13 cellular contexts compared by ENCODE assay signal in genomic region chr17:63828936-63829335, GRCh38. TPM values are rescaled to one million over a fixed set of nuclear protein-coding genes. Genes with fewer than 3 reads are reported as not detected.
DNase-seq lines count a peak whose midpoint lies in the region; ATAC-seq, FAIRE-seq and TF ChIP-seq lines count a peak whose summit lies in the region.
"Had no signal": no experiment of that assay in that cellular context is flagged by ENCODE, and none has a peak within 500 bp of the region (broad histone marks: within the 10 kb centered on the region; RNA-seq: fewer than 3 reads in every experiment).

No MANE protein-coding gene starts in this region.

- no peak overlapping the region for H3K27ac ChIP-seq in CD4-positive, alpha-beta T cell (ENCODE audit: low read depth, low read length)
- no peak overlapping the region for H3K27ac ChIP-seq in IMR-90 (ENCODE audit: insufficient read depth, low read length)
- no peak overlapping the region for H3K27ac ChIP-seq in astrocyte (ENCODE audit: low read depth, low read length)
- no peak overlapping the region for H3K27ac ChIP-seq in neural cell (ENCODE audit: low read length)
- peak overlapping the region in 1 of 4 donors; percentile 8 for H3K27ac ChIP-seq in pancreas

- intact Hi-C loops in CD4-positive, alpha-beta T cell (cut with DNase I, micrococcal nuclease): loop anchor here in 1 of 2 experiments (5.0 kb wide), 2 partner anchors 132 to 207 kb away; partner anchors contain the start of gene MAP3K3
- intact Hi-C loops in IMR-90 (cut with micrococcal nuclease) (no loop called here), pancreas (cut with DNase I) (no loop called here)

- in situ Hi-C loops in IMR-90 (cut with MboI; ENCODE audit: low sequenced_read_pairs): no loop called here

- no peak overlapping the region for H2BK15ac ChIP-seq in IMR-90 (ENCODE audit: low read depth, low read length)

- H3K27me3 Mint-ChIP-seq in CD4-positive, alpha-beta T cell: no peaks in the 10 kb centered on the region
- H3K27me3 Mint-ChIP-seq in astrocyte (ENCODE audit: low read depth, unreplicated experiment): no peaks in the 10 kb centered on the region

- no peak overlapping the region for H3K4ac ChIP-seq in IMR-90 (ENCODE audit: low read depth, low read length)

- no peak overlapping the region for H2AK9ac ChIP-seq in IMR-90 (replicated peaks; ENCODE audit: low read depth, low read length, poor library complexity)

- H3K4me3 Mint-ChIP-seq in CD4-positive, alpha-beta T cell: peak overlapping the region; percentile 71
- peak overlapping the region; percentile 62 for H3K4me3 Mint-ChIP-seq in astrocyte (ENCODE audit: unreplicated experiment)

- H3F3A ChIP-seq in neural cell (ENCODE audit: insufficient read depth, low read length, poor library complexity, severe bottlenecking): peaks cover 4% of the 10 kb centered on the region

- H3K36me3 ChIP-seq in IMR-90 (ENCODE audit: control insufficient read depth, insufficient read depth, low read length) (peaks cover 66% of the 10 kb centered on the region), astrocyte (ENCODE audit: insufficient read depth, low read length) (peaks cover 70% of the 10 kb centered on the region), neural cell (ENCODE audit: insufficient read depth, low read length) (no peaks in the 10 kb centered on the region), pancreas (peaks cover 0 to 59% (median 41%) of the 10 kb centered on the region in 3 donors)

- dilution Hi-C loops in IMR-90 (cut with HindIII; ENCODE audit: low sequenced_read_pairs, unreplicated experiment): no loop called here

- H3K79me2 ChIP-seq in astrocyte (ENCODE audit: insufficient read depth, low read length): peaks cover 67% of the 10 kb centered on the region
- peaks cover 26% of the 10 kb centered on the region for H3K79me2 ChIP-seq in neural cell (replicated peaks; ENCODE audit: insufficient read depth, low read length)

- H3K4me3 ChIP-seq in IMR-90 (ENCODE audit: insufficient read depth, low read depth, low read length): no peak overlapping the region
- H3K4me3 ChIP-seq in astrocyte (ENCODE audit: insufficient read depth, low read depth, low read length): peak overlapping the region; percentile 96
- peak overlapping the region; percentile 90 for H3K4me3 ChIP-seq in neural cell (ENCODE audit: low read length)
- H3K4me3 ChIP-seq in pancreas: no peak overlapping the region

- H3K4me1 Mint-ChIP-seq in CD4-positive, alpha-beta T cell (ENCODE audit: low read depth): peaks cover 77% of the 10 kb centered on the region
- H3K4me1 Mint-ChIP-seq in astrocyte (ENCODE audit: low read depth, unreplicated experiment): peaks cover 16% of the 10 kb centered on the region

- no peaks in the 10 kb centered on the region for H3K27me3 ChIP-seq in CD4-positive, alpha-beta T cell (ENCODE audit: control insufficient read depth, insufficient read depth, low read length)
- no peaks in the 10 kb centered on the region for H3K27me3 ChIP-seq in IMR-90 (ENCODE audit: control insufficient read depth, insufficient read depth, low read length)
- H3K27me3 ChIP-seq in astrocyte (ENCODE audit: insufficient read depth, low read length): no peaks in the 10 kb centered on the region
- H3K27me3 ChIP-seq in neural cell (ENCODE audit: insufficient read depth, low read depth, low read length): no peaks in the 10 kb centered on the region
- H3K27me3 ChIP-seq in pancreas: no peaks in the 10 kb centered on the region
- H3K27me3 ChIP-seq: heart right ventricle, neutrophil had no signal

- peaks cover 100% of the 10 kb centered on the region for H3K36me3 Mint-ChIP-seq in CD4-positive, alpha-beta T cell (ENCODE audit: low read depth)
- peaks cover 40% of the 10 kb centered on the region for H3K36me3 Mint-ChIP-seq in astrocyte (ENCODE audit: low read depth, unreplicated experiment)

- no peak overlapping the region for H4K5ac ChIP-seq in IMR-90 (ENCODE audit: low read depth, low read length)

- ATAC-seq in CD4-positive, alpha-beta T cell (ENCODE audit: poor library complexity): no peak
- ATAC-seq in IMR-90 (ENCODE audit: low read depth) (no peak), pancreas (no peak)
- ATAC-seq: heart right ventricle had no signal

- no TSS peak for BruUV-seq in IMR-90 (replicated peaks; lab: Mats Ljungman, UMichigan)

- no peak overlapping the region for H3K18ac ChIP-seq in IMR-90 (ENCODE audit: low read depth, low read length)

- H3K9me1 ChIP-seq in IMR-90 (ENCODE audit: insufficient read depth, low read length): peaks cover 13% of the 10 kb centered on the region

- H3K9me3 ChIP-seq in CD4-positive, alpha-beta T cell (ENCODE audit: control insufficient read depth, low read length): no peaks in the 10 kb centered on the region
- H3K9me3 ChIP-seq in IMR-90 (ENCODE audit: control insufficient read depth, insufficient read depth, low read length): no peaks in the 10 kb centered on the region
- H3K9me3 ChIP-seq in astrocyte (ENCODE audit: insufficient read depth, low read depth, low read length): no peaks in the 10 kb centered on the region
- H3K9me3 ChIP-seq in neural cell (ENCODE audit: low read length): no peaks in the 10 kb centered on the region
- no peaks in the 10 kb centered on the region for H3K9me3 ChIP-seq in pancreas
- H3K9me3 ChIP-seq: heart right ventricle, neutrophil had no signal

- WGBS in IMR-90 (ENCODE audit: extremely low coverage in 2 of 2, insufficient read length in 1 of 2), 2 experiments: 100% methylated on average over 2 of the region's 3 CpGs; no CpG with 5 or more reads in 1 of the 2 experiments
- whole genome bisulfite sequencing in pancreas, 2 donors: 63 to 76% methylated on average over 3 of the region's 3 CpGs

- peak overlapping the region; percentile 93; the same call in 1 of the 2 replicates for H3K23ac ChIP-seq in IMR-90 (ENCODE audit: low read depth, low read length)

- no peak for FAIRE-seq in astrocyte (lab: Jason Lieb, UNC)
- no peak for FAIRE-seq in pancreas (lab: Jason Lieb, UNC)

- H2BK5ac ChIP-seq in IMR-90 (ENCODE audit: low read depth, low read length, poor library complexity, severe bottlenecking): no peak overlapping the region

- H2BK120ac ChIP-seq in IMR-90 (ENCODE audit: low read depth, low read length): no peak overlapping the region

- TF ChIP-seq EP300 in neural cell (conservative IDR thresholded peaks at IDR 0.05; ENCODE audit: poor library complexity, severe bottlenecking): no peak

- H4K8ac ChIP-seq in IMR-90 (ENCODE audit: low read depth in 2 of 2, low read length in 2 of 2): no peak overlapping the region

- CTCF ChIA-PET in CD4-positive, alpha-beta T cell (lab: Charles Lee): interaction anchor here (5.6 kb wide), 1 partner anchor 20 kb away, joined by 21 read pairs; no protein-coding TSS in a partner anchor
- CTCF ChIA-PET in IMR-90 (lab: Yijun Ruan, JAX): interaction anchor here (0.6 kb wide), 1 partner anchor 403 kb away, joined by 3 read pairs; no protein-coding TSS in a partner anchor

- H4K91ac ChIP-seq in IMR-90 (ENCODE audit: insufficient read depth, low read depth, low read length): no peak overlapping the region

- TF ChIP-seq POLR2A in IMR-90 (IDR thresholded peaks at IDR 0.05; ENCODE audit: low read depth, low read length): no peak

- H3K9me3 Mint-ChIP-seq in CD4-positive, alpha-beta T cell: no peaks in the 10 kb centered on the region
- no peaks in the 10 kb centered on the region for H3K9me3 Mint-ChIP-seq in astrocyte (ENCODE audit: unreplicated experiment)

- no peak overlapping the region for H2AK5ac ChIP-seq in IMR-90 (ENCODE audit: low read depth, low read length)

- peaks cover 43% of the 10 kb centered on the region for H4K20me1 ChIP-seq in IMR-90 (ENCODE audit: insufficient read depth, low read length)
- peaks cover 71% of the 10 kb centered on the region for H4K20me1 ChIP-seq in astrocyte (ENCODE audit: insufficient read depth, low read length)
- H4K20me1 ChIP-seq in neural cell (ENCODE audit: insufficient read depth): no peaks in the 10 kb centered on the region

- peak overlapping the region; percentile 96 for H3K27ac Mint-ChIP-seq in CD4-positive, alpha-beta T cell
- H3K27ac Mint-ChIP-seq in astrocyte (ENCODE audit: unreplicated experiment): no peak overlapping the region

- POLR2A ChIA-PET in CD4-positive, alpha-beta T cell (lab: Charles Lee): interaction anchor here (0.8 to 7.3 kb wide), 8 partner anchors 11 to 207 kb away, joined by 3 to 86 read pairs (median 5); partner anchors contain the start of genes CCDC47, DDX42, MAP3K3 and SMARCD2
- POLR2A ChIA-PET in IMR-90 (lab: Charles Lee; ENCODE audit: unreplicated experiment): interaction anchor here (0.6 kb wide), 1 partner anchor 8 kb away, joined by 3 read pairs; no protein-coding TSS in a partner anchor

- peaks cover 41 to 76% of the 10 kb centered on the region in 2 experiments for H3K79me1 ChIP-seq in IMR-90 (ENCODE audit: low read depth in 1 of 2, low read length in 2 of 2)

- H2BK20ac ChIP-seq in IMR-90 (ENCODE audit: low read depth, low read length): no peak overlapping the region

- no peaks in the 10 kb centered on the region for H3K9me2 ChIP-seq in neural cell (ENCODE audit: insufficient read depth, low read length)

- no peak for TF ChIP-seq CTCF in CD4-positive, alpha-beta T cell (IDR thresholded peaks at IDR 0.05)
- no peak for TF ChIP-seq CTCF in IMR-90 (conservative IDR thresholded peaks at IDR 0.05; ENCODE audit: low read depth, low read length)
- no peak for TF ChIP-seq CTCF in astrocyte (IDR thresholded peaks at IDR 0.05; ENCODE audit: insufficient read depth, low read depth, low read length)
- no peak for TF ChIP-seq CTCF in neural cell (IDR thresholded peaks at IDR 0.05; ENCODE audit: poor library complexity, severe bottlenecking)
- no peak for TF ChIP-seq CTCF in pancreas (IDR thresholded peaks at IDR 0.05)

- no peak overlapping the region for H3K4me2 ChIP-seq in IMR-90 (ENCODE audit: low read depth, low read length)
- peak overlapping the region; percentile 92 for H3K4me2 ChIP-seq in astrocyte (ENCODE audit: low read length)
- H3K4me2 ChIP-seq in neural cell (ENCODE audit: low read length): peak overlapping the region; percentile 100

- no peak overlapping the region for H3K56ac ChIP-seq in IMR-90 (ENCODE audit: extremely low read depth, insufficient read depth, low read length)

- TF ChIP-seq RAD21 in IMR-90 (IDR thresholded peaks at IDR 0.05; ENCODE audit: low read length) (no peak), neural cell (conservative IDR thresholded peaks at IDR 0.05) (no peak)

- DNase-seq in CD4-positive, alpha-beta T cell: no peak
- DNase-seq in IMR-90 (no peak), astrocyte (ENCODE audit: low read depth) (no peak), DMS 273 (lab: John Stamatoyannopoulos, UW; ENCODE audit: unreplicated experiment) (no peak), pancreas (no peak), NOMO-1 treated with dmso at 0.1 percent for 144 hours (lab: John Stamatoyannopoulos, UW; ENCODE audit: unreplicated experiment) (no peak), SK-N-DZ (ENCODE audit: low spot score) (no peak)
- DNase-seq: cerebellar nuclear complex, heart right ventricle, NCI-H2029 treated with DMSO at 0.1 percent for 48 hours, SHP77 had no signal

- H3K4me1 ChIP-seq in IMR-90 (ENCODE audit: control insufficient read depth, insufficient read depth, low read length) (peaks cover 1% of the 10 kb centered on the region; the same call in 1 of the 2 replicates), astrocyte (ENCODE audit: insufficient read depth, low read length) (peaks cover 18% of the 10 kb centered on the region), pancreas (peaks cover 4 to 21% (median 21%) of the 10 kb centered on the region in 3 donors)

- H2AFZ ChIP-seq in IMR-90 (replicated peaks; ENCODE audit: low read length, poor library complexity): no peak overlapping the region
- no peak overlapping the region for H2AFZ ChIP-seq in astrocyte (ENCODE audit: low read depth, low read length)
- H2AFZ ChIP-seq in neural cell (ENCODE audit: low read depth, low read length): no peak overlapping the region

- H3K9ac ChIP-seq in IMR-90 (ENCODE audit: low read depth, low read length) (no peak overlapping the region), astrocyte (ENCODE audit: low read length) (peak overlapping the region; percentile 85), neural cell (ENCODE audit: low read length) (no peak overlapping the region)

- H3K14ac ChIP-seq in IMR-90 (replicated peaks; ENCODE audit: low read depth, low read length): no peak overlapping the region

RNA-seq across cellular contexts. Expression of gene FTSJ3, which starts 1.5 kb away (rescaled TPM):
- 10 to 100 TPM; 47.6 to 51.1 TPM for total RNA-seq in CD4-positive, alpha-beta T cell
- total RNA-seq in IMR-90 (2012; rRNA removed): 68.1 and 69.4 TPM in 2 replicates
- polyA plus RNA-seq in IMR-90 (2012; rRNA removed): 45.4 and 51.3 TPM in 2 replicates
- 22.2 and 33.6 TPM in 2 replicates for polyA plus RNA-seq in IMR-90 (2012; cell fraction: cytosol; rRNA removed)
- polyA plus RNA-seq in IMR-90 (2012; cell fraction: nucleus; rRNA removed; ENCODE audit: low replicate concordance): 63.3 and 90.0 TPM in 2 replicates
- 41.8 and 50.2 TPM in 2 replicates for total RNA-seq in astrocyte
- polyA plus RNA-seq in neural cell: 23.2 and 25.8 TPM in 2 replicates
- polyA minus RNA-seq in neural cell: 24.0 and 30.7 TPM in 2 replicates
- 10 to 100 TPM in 5 of 6 donors, 1 to 10 TPM in 1; 8.6 to 23.0 (median 12.8) TPM for total RNA-seq in pancreas
- 10 to 100 TPM; 20.4 to 24.0 TPM for polyA plus RNA-seq in pancreas
- polyA plus RNA-seq in SK-N-DZ (2014; cell fraction: cytosol; rRNA removed): 46.6 and 51.0 TPM in 2 replicates
- 51.6 and 54.2 TPM in 2 replicates for polyA plus RNA-seq in SK-N-DZ (2014; cell fraction: nucleus; rRNA removed)

RNA-seq across cellular contexts. Expression of gene PSMC5, which starts 1.7 kb away (rescaled TPM):
- total RNA-seq in CD4-positive, alpha-beta T cell: 10 to 100 TPM; 83.1 to 84.6 TPM
- total RNA-seq in IMR-90 (2012; rRNA removed) (104 and 105 TPM in 2 replicates), astrocyte (110 and 116 TPM in 2 replicates), pancreas (10 to 100 TPM; 36.5 to 61.1 (median 53.0) TPM)
- polyA plus RNA-seq in IMR-90 (2012; rRNA removed) (165 and 175 TPM in 2 replicates), neural cell (63.1 and 69.5 TPM in 2 replicates), pancreas (100 to 1,000 TPM; 109 to 154 TPM)
- 104 and 142 TPM in 2 replicates for polyA plus RNA-seq in IMR-90 (2012; cell fraction: cytosol; rRNA removed)
- 92.5 and 145 TPM in 2 replicates for polyA plus RNA-seq in IMR-90 (2012; cell fraction: nucleus; rRNA removed; ENCODE audit: low replicate concordance)
- polyA minus RNA-seq in neural cell: 67.4 and 69.6 TPM in 2 replicates
- polyA plus RNA-seq in SK-N-DZ (2014; cell fraction: cytosol; rRNA removed): 36.5 and 48.9 TPM in 2 replicates
- 74.0 and 127 TPM in 2 replicates for polyA plus RNA-seq in SK-N-DZ (2014; cell fraction: nucleus; rRNA removed)

RNA-seq across cellular contexts. Expression of gene SMARCD2, which starts 13.5 kb away (rescaled TPM):
- 100 to 1,000 TPM; 102 to 111 TPM for total RNA-seq in CD4-positive, alpha-beta T cell
- total RNA-seq in IMR-90 (2012; rRNA removed): 72.8 and 91.2 TPM in 2 replicates
- polyA plus RNA-seq in IMR-90 (2012; rRNA removed): 53.7 and 56.9 TPM in 2 replicates
- polyA plus RNA-seq in IMR-90 (2012; cell fraction: cytosol; rRNA removed): 28.3 and 43.2 TPM in 2 replicates
- 64.7 and 69.4 TPM in 2 replicates for polyA plus RNA-seq in IMR-90 (2012; cell fraction: nucleus; rRNA removed; ENCODE audit: low replicate concordance)
- total RNA-seq in astrocyte: 33.9 and 34.5 TPM in 2 replicates
- polyA plus RNA-seq in neural cell: 24.0 and 33.2 TPM in 2 replicates
- polyA minus RNA-seq in neural cell: 20.3 and 29.7 TPM in 2 replicates
- total RNA-seq in pancreas: 10 to 100 TPM; 37.6 to 57.3 (median 47.2) TPM
- polyA plus RNA-seq in pancreas: 10 to 100 TPM; 38.8 to 51.2 TPM
- 130 and 152 TPM in 2 replicates for polyA plus RNA-seq in SK-N-DZ (2014; cell fraction: cytosol; rRNA removed)
- 156 and 228 TPM in 2 replicates for polyA plus RNA-seq in SK-N-DZ (2014; cell fraction: nucleus; rRNA removed)

RNA-seq across cellular contexts. Expression of gene CSH2, which starts 44.5 kb away (rescaled TPM):
- not detected for total RNA-seq in CD4-positive, alpha-beta T cell
- total RNA-seq in IMR-90 (2012; rRNA removed) (not detected in 2 replicates), astrocyte (4.3 and 5.8 TPM in 2 replicates), pancreas (not detected)
- polyA plus RNA-seq in IMR-90 (2012; rRNA removed) (not detected in 2 replicates), neural cell (not detected in 2 replicates), pancreas (not detected)
- not detected in 2 replicates for polyA plus RNA-seq in IMR-90 (2012; cell fraction: cytosol; rRNA removed)
- not detected in 2 replicates for polyA plus RNA-seq in IMR-90 (2012; cell fraction: nucleus; rRNA removed; ENCODE audit: low replicate concordance)
- polyA minus RNA-seq in neural cell: not detected in 2 replicates
- polyA plus RNA-seq in SK-N-DZ (2014; cell fraction: cytosol; rRNA removed): not detected in 2 replicates
- polyA plus RNA-seq in SK-N-DZ (2014; cell fraction: nucleus; rRNA removed): not detected in 2 replicates
- total RNA-seq: heart right ventricle had no signal
- polyA plus RNA-seq: heart right ventricle had no signal

RNA-seq across cellular contexts. Expression of gene GH2, which starts 52.8 kb away (rescaled TPM):
- not detected for total RNA-seq in CD4-positive, alpha-beta T cell
- total RNA-seq in IMR-90 (2012; rRNA removed) (not detected in 2 replicates), astrocyte (not detected in 2 replicates), pancreas (not detected)
- polyA plus RNA-seq in IMR-90 (2012; rRNA removed) (not detected in 2 replicates), neural cell (not detected in 2 replicates), pancreas (not detected)
- not detected in 2 replicates for polyA plus RNA-seq in IMR-90 (2012; cell fraction: cytosol; rRNA removed)
- polyA plus RNA-seq in IMR-90 (2012; cell fraction: nucleus; rRNA removed; ENCODE audit: low replicate concordance): not detected in 2 replicates
- not detected in 2 replicates for polyA minus RNA-seq in neural cell
- polyA plus RNA-seq in SK-N-DZ (2014; cell fraction: cytosol; rRNA removed): not detected in 2 replicates
- not detected in 2 replicates for polyA plus RNA-seq in SK-N-DZ (2014; cell fraction: nucleus; rRNA removed)
- total RNA-seq: heart right ventricle had no signal
- polyA plus RNA-seq: heart right ventricle had no signal

Comparison
In these comparisons a context has a peak if more than half of its experiments do, and no peak if none do; other contexts are left out.
1. H3K4me3 ChIP-seq: peak in astrocyte (single experiment) and neural cell (single experiment); none in IMR-90 (single experiment) and pancreas (0 of 4).